Comparison of ENCODE assay signal across 12 cellular contexts in genomic region chr10:2980791-2981360, GRCh38.
DNase-seq lines count a peak whose midpoint lies in the region; ATAC-seq, FAIRE-seq and TF ChIP-seq lines count a peak whose summit lies in the region.
"Had no signal": no experiment of that assay in that cellular context is flagged by ENCODE, and none has a peak within 500 bp of the region (broad histone marks: within the 10 kb centered on the region; RNA-seq: fewer than 3 reads in every experiment).

No MANE protein-coding gene starts in this region.

- in situ Hi-C loops in brain microvascular endothelial cell (cut with HindIII; ENCODE audit: low pct_ligation_motif_present, low sequenced_read_pairs): no loop called here

- ATAC-seq in GM18861 (IDR thresholded peaks at IDR 0.05; ENCODE audit: unreplicated experiment) (peak; percentile 54), HG03175 (IDR thresholded peaks at IDR 0.05; ENCODE audit: unreplicated experiment) (peak; percentile 55), GM19467 (IDR thresholded peaks at IDR 0.05; ENCODE audit: unreplicated experiment) (no peak)

- peaks cover 32% of the 10 kb centered on the region for H3K4me1 ChIP-seq in osteoblast (ENCODE audit: insufficient read depth, low read length)
- H3K4me1 ChIP-seq in ascending aorta: no peaks in the 10 kb centered on the region

- no peaks in the 10 kb centered on the region for H3K9me3 ChIP-seq in osteoblast (ENCODE audit: low read depth, low read length)
- H3K9me3 ChIP-seq in ascending aorta: no peaks in the 10 kb centered on the region
- H3K9me3 ChIP-seq: tibial nerve had no signal

- intact Hi-C loops in ascending aorta (cut with DNase I): no loop called here

- no peak for TF ChIP-seq POLR2A in H54 (IDR thresholded peaks at IDR 0.05; ENCODE audit: low read depth, low read length)

- H3K79me2 ChIP-seq in osteoblast (ENCODE audit: insufficient read depth, low read length): no peaks in the 10 kb centered on the region

- H3K4me3 ChIP-seq in brain microvascular endothelial cell (ENCODE audit: low read depth, low read length): peak overlapping the region; percentile 41
- peak overlapping the region; percentile 55 for H3K4me3 ChIP-seq in osteoblast (ENCODE audit: insufficient read depth, low read length)
- no peak overlapping the region for H3K4me3 ChIP-seq in ascending aorta
- H3K4me3 ChIP-seq: tibial nerve had no signal

- H3K27me3 ChIP-seq in brain microvascular endothelial cell (replicated peaks) (no peaks in the 10 kb centered on the region), osteoblast (ENCODE audit: insufficient read depth, low read length) (no peaks in the 10 kb centered on the region), ascending aorta (no peaks in the 10 kb centered on the region)

- H3K4me2 ChIP-seq in osteoblast (ENCODE audit: insufficient read depth, low read length): peak overlapping the region; percentile 66

- TF ChIP-seq CTCF in brain microvascular endothelial cell (IDR thresholded peaks at IDR 0.05; ENCODE audit: low read depth, low read length, missing control alignments): no peak
- TF ChIP-seq CTCF in osteoblast (IDR thresholded peaks at IDR 0.05; ENCODE audit: extremely low read depth, low read depth, low read length): no peak
- no peak for TF ChIP-seq CTCF in ascending aorta (IDR thresholded peaks at IDR 0.05)

- peak; percentile 56 for DNase-seq in brain microvascular endothelial cell
- no peak for DNase-seq in osteoblast (ENCODE audit: insufficient read length, low spot score, missing footprints)
- DNase-seq in H54 (ENCODE audit: insufficient read length, low spot score): no peak
- DNase-seq in ascending aorta (ENCODE audit: low spot score in 2 of 2): no peak
- DNase-seq in T-helper 1 cell: no peak
- DNase-seq: activated CD4-positive, alpha-beta T cell treated with anti-CD3 and anti-CD28 coated beads for 48 hours; NCI-H510A treated with DMSO at 0.1 percent for 48 hours; occipital lobe had no signal

- H3K36me3 ChIP-seq in brain microvascular endothelial cell (replicated peaks): no peaks in the 10 kb centered on the region
- no peaks in the 10 kb centered on the region for H3K36me3 ChIP-seq in osteoblast (ENCODE audit: insufficient read depth, low read length)
- H3K36me3 ChIP-seq in ascending aorta: no peaks in the 10 kb centered on the region
- H3K36me3 ChIP-seq: tibial nerve had no signal

- peak overlapping the region; percentile 69 for H2AFZ ChIP-seq in osteoblast (ENCODE audit: low read length)

- no peak for FAIRE-seq in H54 (lab: Jason Lieb, UNC)

- peak overlapping the region; percentile 54 for H3K27ac ChIP-seq in brain microvascular endothelial cell
- peak overlapping the region; percentile 66 for H3K27ac ChIP-seq in osteoblast (ENCODE audit: low read depth, low read length)
- H3K27ac ChIP-seq in ascending aorta: no peak overlapping the region
- H3K27ac ChIP-seq: tibial nerve had no signal

- H4K20me1 ChIP-seq in osteoblast (ENCODE audit: insufficient read depth, low read length): no peaks in the 10 kb centered on the region

Comparison
In these comparisons a context has a peak if more than half of its experiments do, and no peak if none do; other contexts are left out.
1. H3K27ac ChIP-seq: peak in brain microvascular endothelial cell (single experiment) and osteoblast (single experiment); none in ascending aorta (0 of 2).
2. H3K4me3 ChIP-seq: peak in brain microvascular endothelial cell (single experiment) and osteoblast (single experiment); none in ascending aorta (0 of 2).